In the genomic region with DNA sequence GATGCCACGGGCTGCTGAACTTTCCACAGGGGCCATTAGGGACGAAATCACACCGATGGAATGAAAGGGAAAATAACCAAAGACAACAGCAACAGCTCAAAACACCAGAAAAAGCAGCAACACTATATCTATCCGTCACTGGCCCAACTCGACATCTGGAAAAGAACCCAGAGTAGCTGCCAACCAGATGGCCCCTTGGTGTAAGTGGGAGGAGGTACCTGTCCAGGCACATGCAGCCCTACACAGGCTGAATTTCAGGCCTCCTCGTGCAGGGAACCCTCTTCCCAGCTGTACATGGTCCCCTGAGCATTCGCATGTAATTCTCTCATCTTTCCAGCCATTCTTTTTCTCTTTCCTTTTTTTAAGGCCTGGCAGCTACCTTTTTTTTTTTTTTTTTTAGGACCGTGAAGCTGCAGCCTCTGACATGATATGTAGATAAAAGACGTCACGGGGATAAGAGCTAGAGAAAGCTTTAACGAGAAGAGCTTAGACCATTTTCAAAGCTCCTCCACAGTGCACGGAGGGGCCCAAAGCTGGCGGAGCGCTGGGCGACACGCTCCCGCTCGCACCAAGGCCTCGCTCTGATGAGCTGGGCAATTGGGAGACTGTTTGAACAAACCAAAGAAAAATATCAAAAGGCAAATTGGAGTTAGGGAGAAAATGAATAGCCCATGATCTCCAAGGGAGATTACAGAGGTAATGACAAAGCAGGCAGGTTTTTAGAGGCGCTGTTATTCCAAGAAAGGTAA, we compare ENCODE assay signal across 18 cellular contexts.
"Had no signal": no experiment of that assay in that cellular context is flagged by ENCODE, and none has a peak within 500 bp of the region (broad histone marks: within the 10 kb centered on the region; RNA-seq: fewer than 3 reads in every experiment).

No MANE protein-coding gene starts in this region.

- H3K36me3 Mint-ChIP-seq: naive thymus-derived CD4-positive, alpha-beta T cell; stimulated activated memory B cell treated with anti-CD40 and anti-IgM and Interleukin-4, amounts not matched to agents 10 μg/mL and 1 μg/mL and 100 μg/mL, for 72 hours had no signal

- H3K27ac ChIP-seq: colonic mucosa, gastrocnemius medialis, spleen, thoracic aorta, upper lobe of right lung had no signal

- DNase-seq: activated CD4-positive, alpha-beta T cell treated with anti-CD3 and anti-CD28 coated beads, Interleukin-2, amount 10 ng/mL, durations not matched to agents 24 days and 14 days; activated CD8-positive, alpha-beta T cell treated with anti-CD3 and anti-CD28 coated beads for 36 hours; activated naive CD4-positive, alpha-beta T cell treated with anti-CD3 and anti-CD28 coated beads for 36 hours; activated naive CD8-positive, alpha-beta T cell treated with anti-CD3 and anti-CD28 coated beads, Interleukin-2, amount 50 U/mL, for 24 hours; activated T-cell treated with anti-CD3 and anti-CD28 coated beads, Interleukin-2, amount 50 U/mL, for 4 hours; aorta; colonic mucosa; gastrocnemius medialis; head of caudate nucleus; mesenchymal stem cell; naive thymus-derived CD4-positive, alpha-beta T cell; spleen; stimulated activated CD4-positive, alpha-beta T cell treated with anti-CD3 and anti-CD28 coated beads, Interleukin-4, amount 100 ng/mL, for 4 hours; upper lobe of right lung had no signal

- ATAC-seq: activated CD8-positive, alpha-beta T cell treated with anti-CD3 and anti-CD28 coated beads for 36 hours; activated naive CD8-positive, alpha-beta T cell treated with anti-CD3 and anti-CD28 coated beads, Interleukin-2, amount 50 U/mL, for 24 hours; activated T-cell treated with anti-CD3 and anti-CD28 coated beads, Interleukin-2, amount 50 U/mL, for 4 hours; gastrocnemius medialis; naive thymus-derived CD4-positive, alpha-beta T cell; stimulated activated memory B cell treated with anti-CD40 and anti-IgM and Interleukin-4, amounts not matched to agents 10 μg/mL and 1 μg/mL and 100 μg/mL, for 72 hours had no signal

- H3K4me3 ChIP-seq: colonic mucosa, gastrocnemius medialis, spleen, thoracic aorta, upper lobe of right lung had no signal

- H3K27me3 ChIP-seq: colonic mucosa, gastrocnemius medialis, upper lobe of right lung had no signal

- H3K4me1 Mint-ChIP-seq: activated naive CD8-positive, alpha-beta T cell treated with anti-CD3 and anti-CD28 coated beads, Interleukin-2, amount 50 U/mL, for 24 hours; central memory CD8-positive, alpha-beta T cell; stimulated activated memory B cell treated with anti-CD40 and anti-IgM and Interleukin-4, amounts not matched to agents 10 μg/mL and 1 μg/mL and 100 μg/mL, for 72 hours had no signal

- H3K27ac Mint-ChIP-seq: activated CD4-positive, alpha-beta T cell treated with anti-CD3 and anti-CD28 coated beads, Interleukin-2, amount 10 ng/mL, durations not matched to agents 24 days and 14 days; activated CD8-positive, alpha-beta T cell treated with anti-CD3 and anti-CD28 coated beads for 36 hours; activated naive CD4-positive, alpha-beta T cell treated with anti-CD3 and anti-CD28 coated beads for 36 hours; activated naive CD8-positive, alpha-beta T cell treated with anti-CD3 and anti-CD28 coated beads, Interleukin-2, amount 50 U/mL, for 24 hours; naive thymus-derived CD4-positive, alpha-beta T cell; stimulated activated memory B cell treated with anti-CD40 and anti-IgM and Interleukin-4, amounts not matched to agents 10 μg/mL and 1 μg/mL and 100 μg/mL, for 72 hours; T-helper 1 cell treated with Interleukin-12 subunit alpha and Interleukin-12 subunit beta and Interleukin-4 antibody, amounts not matched to agents 30 μg/mL and 1 μg/mL, for 36 hours had no signal

- H3K9me3 ChIP-seq: colonic mucosa, gastrocnemius medialis, spleen, thoracic aorta, upper lobe of right lung had no signal

- H3K4me1 ChIP-seq: colonic mucosa, gastrocnemius medialis, spleen, upper lobe of right lung had no signal

- H3K36me3 ChIP-seq: colonic mucosa, gastrocnemius medialis, spleen, thoracic aorta, upper lobe of right lung had no signal

- H3K4me3 Mint-ChIP-seq: activated CD4-positive, alpha-beta T cell treated with anti-CD3 and anti-CD28 coated beads, Interleukin-2, amount 10 ng/mL, durations not matched to agents 24 days and 14 days; activated CD8-positive, alpha-beta T cell treated with anti-CD3 and anti-CD28 coated beads for 36 hours; activated naive CD4-positive, alpha-beta T cell treated with anti-CD3 and anti-CD28 coated beads for 36 hours; activated naive CD8-positive, alpha-beta T cell treated with anti-CD3 and anti-CD28 coated beads, Interleukin-2, amount 50 U/mL, for 24 hours; activated T-cell treated with anti-CD3 and anti-CD28 coated beads, Interleukin-2, amount 50 U/mL, for 4 hours; central memory CD8-positive, alpha-beta T cell; naive thymus-derived CD4-positive, alpha-beta T cell; stimulated activated memory B cell treated with anti-CD40 and anti-IgM and Interleukin-4, amounts not matched to agents 10 μg/mL and 1 μg/mL and 100 μg/mL, for 72 hours; T-helper 1 cell treated with Interleukin-12 subunit alpha and Interleukin-12 subunit beta and Interleukin-4 antibody, amounts not matched to agents 30 μg/mL and 1 μg/mL, for 36 hours had no signal

- H3K9me3 Mint-ChIP-seq: activated CD8-positive, alpha-beta T cell treated with anti-CD3 and anti-CD28 coated beads for 36 hours; activated naive CD4-positive, alpha-beta T cell treated with anti-CD3 and anti-CD28 coated beads for 36 hours; activated naive CD8-positive, alpha-beta T cell treated with anti-CD3 and anti-CD28 coated beads, Interleukin-2, amount 50 U/mL, for 24 hours; activated T-cell treated with anti-CD3 and anti-CD28 coated beads, Interleukin-2, amount 50 U/mL, for 4 hours; central memory CD8-positive, alpha-beta T cell; stimulated activated memory B cell treated with anti-CD40 and anti-IgM and Interleukin-4, amounts not matched to agents 10 μg/mL and 1 μg/mL and 100 μg/mL, for 72 hours; T-helper 1 cell treated with Interleukin-12 subunit alpha and Interleukin-12 subunit beta and Interleukin-4 antibody, amounts not matched to agents 30 μg/mL and 1 μg/mL, for 36 hours had no signal
